1 cellular context compared by ENCODE assay signal in genomic region chr14:24406416-24406815, GRCh38.
TF ChIP-seq lines count a peak whose summit lies in the region.

No MANE protein-coding gene starts in this region.

TF ChIP-seq in HepG2, 621 proteins besides CTCF, POLR2A, EP300 and RAD21:
- TF ChIP-seq, protein P1, sequence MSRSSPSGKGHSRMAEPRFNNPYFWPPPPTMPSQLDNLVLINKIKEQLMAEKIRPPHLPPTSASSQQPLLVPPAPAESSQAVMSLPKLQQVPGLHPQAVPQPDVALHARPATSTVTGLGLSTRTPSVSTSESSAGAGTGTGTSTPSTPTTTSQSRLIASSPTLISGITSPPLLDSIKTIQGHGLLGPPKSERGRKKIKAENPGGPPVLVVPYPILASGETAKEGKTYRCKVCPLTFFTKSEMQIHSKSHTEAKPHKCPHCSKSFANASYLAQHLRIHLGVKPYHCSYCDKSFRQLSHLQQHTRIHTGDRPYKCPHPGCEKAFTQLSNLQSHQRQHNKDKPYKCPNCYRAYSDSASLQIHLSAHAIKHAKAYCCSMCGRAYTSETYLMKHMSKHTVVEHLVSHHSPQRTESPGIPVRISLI (CRISPR knock-in tag; IDR thresholded peaks at IDR 0.05; ENCODE audit: borderline replicate concordance): no peak
- 0 out of 2 replicates have a peak, but pooled peaks have one; percentile 7 for TF ChIP-seq ZNF605 (CRISPR knock-in tag; IDR thresholded peaks at IDR 0.05)
- TF ChIP-seq, protein P2, sequence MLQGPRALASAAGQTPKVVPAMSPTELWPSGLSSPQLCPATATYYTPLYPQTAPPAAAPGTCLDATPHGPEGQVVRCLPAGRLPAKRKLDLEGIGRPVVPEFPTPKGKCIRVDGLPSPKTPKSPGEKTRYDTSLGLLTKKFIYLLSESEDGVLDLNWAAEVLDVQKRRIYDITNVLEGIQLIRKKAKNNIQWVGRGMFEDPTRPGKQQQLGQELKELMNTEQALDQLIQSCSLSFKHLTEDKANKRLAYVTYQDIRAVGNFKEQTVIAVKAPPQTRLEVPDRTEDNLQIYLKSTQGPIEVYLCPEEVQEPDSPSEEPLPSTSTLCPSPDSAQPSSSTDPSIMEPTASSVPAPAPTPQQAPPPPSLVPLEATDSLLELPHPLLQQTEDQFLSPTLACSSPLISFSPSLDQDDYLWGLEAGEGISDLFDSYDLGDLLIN (CRISPR knock-in tag; IDR thresholded peaks at IDR 0.05; ENCODE audit: borderline replicate concordance): no peak
- no peak for TF ChIP-seq ZNF17 (CRISPR knock-in tag; IDR thresholded peaks at IDR 0.05)
